10 cellular contexts compared by ENCODE assay signal in genomic region chr17:45020354-45021138, GRCh38. TPM values are rescaled to one million over a fixed set of nuclear protein-coding genes. Genes with fewer than 3 reads are reported as not detected.
DNase-seq lines count a peak whose midpoint lies in the region; ATAC-seq and TF ChIP-seq lines count a peak whose summit lies in the region.
"Had no signal": no experiment of that assay in that cellular context is flagged by ENCODE, and none has a peak within 500 bp of the region (broad histone marks: within the 10 kb centered on the region; RNA-seq: fewer than 3 reads in every experiment).

No MANE protein-coding gene starts in this region.

- H3K4me3 Mint-ChIP-seq in glutamatergic neuron (ENCODE audit: unreplicated experiment): no peak overlapping the region
- peak overlapping the region; percentile 77 for H3K4me3 Mint-ChIP-seq in osteocyte (ENCODE audit: unreplicated experiment)

- H3K27me3 Mint-ChIP-seq in glutamatergic neuron (ENCODE audit: unreplicated experiment) (peaks cover 16% of the 10 kb centered on the region), osteocyte (ENCODE audit: unreplicated experiment) (no peaks in the 10 kb centered on the region)

- H3K27ac Mint-ChIP-seq in glutamatergic neuron (ENCODE audit: unreplicated experiment): no peak overlapping the region
- H3K27ac Mint-ChIP-seq in osteocyte (ENCODE audit: unreplicated experiment): no peak overlapping the region
- H3K27ac Mint-ChIP-seq: stimulated activated memory B cell treated with anti-CD40 and anti-IgM and Interleukin-4, amounts not matched to agents 10 μg/mL and 1 μg/mL and 100 μg/mL, for 72 hours had no signal

- H3K9me3 Mint-ChIP-seq in glutamatergic neuron (ENCODE audit: unreplicated experiment) (peaks cover 6% of the 10 kb centered on the region), osteocyte (ENCODE audit: unreplicated experiment) (no peaks in the 10 kb centered on the region)
- H3K9me3 Mint-ChIP-seq: stimulated activated memory B cell treated with anti-CD40 and anti-IgM and Interleukin-4, amounts not matched to agents 10 μg/mL and 1 μg/mL and 100 μg/mL, for 72 hours had no signal

- H3K36me3 Mint-ChIP-seq in glutamatergic neuron (ENCODE audit: unreplicated experiment) (peaks cover 5% of the 10 kb centered on the region), osteocyte (ENCODE audit: unreplicated experiment) (peaks cover 2% of the 10 kb centered on the region)

- TF ChIP-seq CTCF in glutamatergic neuron (IDR thresholded peaks at IDR 0.05; ENCODE audit: partially characterized antibody, unreplicated experiment): no peak
- no peak for TF ChIP-seq CTCF in osteocyte (IDR thresholded peaks at IDR 0.05)

- peaks cover 34% of the 10 kb centered on the region for H3K4me1 Mint-ChIP-seq in glutamatergic neuron (ENCODE audit: low read depth, unreplicated experiment)
- peaks cover 28% of the 10 kb centered on the region for H3K4me1 Mint-ChIP-seq in osteocyte (ENCODE audit: unreplicated experiment)

- DNase-seq in DMS53 treated with DMSO at 0.1 percent for 48 hours (lab: John Stamatoyannopoulos, UW; ENCODE audit: unreplicated experiment) (peak; percentile 25), SK-N-DZ (ENCODE audit: low spot score) (peak; percentile 70), glutamatergic neuron (peak; percentile 50), osteocyte (ENCODE audit: extremely low spot score, unreplicated experiment) (no peak), CD1c-positive myeloid dendritic cell (ENCODE audit: extremely low spot score) (no peak), UCSD-AML1 (lab: John Stamatoyannopoulos, UW; ENCODE audit: unreplicated experiment) (no peak)
- no peak for DNase-seq in stimulated activated CD8-positive, alpha-beta memory T cell treated with anti-CD3 and anti-CD28 coated beads, Interleukin-4, amount 100 ng/mL, for 48 hours
- DNase-seq: NCI-H1930 had no signal

- no peak for ATAC-seq in GM18517 (IDR thresholded peaks at IDR 0.05; ENCODE audit: unreplicated experiment)
- ATAC-seq: stimulated activated memory B cell treated with anti-CD40 and anti-IgM and Interleukin-4, amounts not matched to agents 10 μg/mL and 1 μg/mL and 100 μg/mL, for 72 hours had no signal

RNA-seq across cellular contexts. Expression of gene DCAKD, which starts 30.9 kb away (rescaled TPM):
- polyA plus RNA-seq in SK-N-DZ (2014; cell fraction: cytosol; rRNA removed): 92.0 and 101 TPM in 2 replicates
- 33.9 and 41.3 TPM in 2 replicates for polyA plus RNA-seq in SK-N-DZ (2014; cell fraction: nucleus; rRNA removed)
- 39.9 TPM for total RNA-seq in glutamatergic neuron (ENCODE audit: unreplicated experiment)
- total RNA-seq in osteocyte: 41.3 and 42.2 TPM in 2 replicates

RNA-seq across cellular contexts. Expression of gene NMT1, which starts 40.6 kb away (rescaled TPM):
- polyA plus RNA-seq in SK-N-DZ (2014; cell fraction: cytosol; rRNA removed): 85.8 and 99.3 TPM in 2 replicates
- polyA plus RNA-seq in SK-N-DZ (2014; cell fraction: nucleus; rRNA removed): 81.4 and 99.2 TPM in 2 replicates
- total RNA-seq in glutamatergic neuron (ENCODE audit: unreplicated experiment) (96.5 TPM), osteocyte (92.4 and 97.9 TPM in 2 replicates)

RNA-seq across cellular contexts. Expression of gene C1QL1, which starts 52.4 kb away (rescaled TPM):
- polyA plus RNA-seq in SK-N-DZ (2014; cell fraction: cytosol; rRNA removed): 51.6 and 83.8 TPM in 2 replicates
- polyA plus RNA-seq in SK-N-DZ (2014; cell fraction: nucleus; rRNA removed): 59.9 and 62.5 TPM in 2 replicates
- total RNA-seq in glutamatergic neuron (ENCODE audit: unreplicated experiment) (14.6 TPM), osteocyte (1.2 and 1.4 TPM in 2 replicates)

Comparison
In these comparisons a context has a peak if more than half of its experiments do, and no peak if none do; other contexts are left out.
1. DNase-seq: peak in DMS53 treated with DMSO at 0.1 percent for 48 hours (single experiment), SK-N-DZ (single experiment) and glutamatergic neuron (single experiment); none in osteocyte (single experiment), CD1c-positive myeloid dendritic cell (single experiment), stimulated activated CD8-positive, alpha-beta memory T cell treated with anti-CD3 and anti-CD28 coated beads, Interleukin-4, amount 100 ng/mL, for 48 hours (single experiment) and UCSD-AML1 (single experiment).